Comparison of ENCODE assay signal across 8 cellular contexts in genomic region chr16:14632693-14633569, GRCh38. TPM values are rescaled to one million over a fixed set of nuclear protein-coding genes. Genes with fewer than 3 reads are reported as not detected.
DNase-seq lines count a peak whose midpoint lies in the region; ATAC-seq and TF ChIP-seq lines count a peak whose summit lies in the region.

Gene BFAR, plus strand, starts transcription at chr16:14632951. Its CDS starts 11,396 bp downstream, at chr16:14644347.

- peaks cover 66% of the 10 kb centered on the region for H3K4me1 Mint-ChIP-seq in activated naive CD8-positive, alpha-beta T cell (ENCODE audit: low read depth)

- peaks cover 4% of the 10 kb centered on the region for H3K36me3 ChIP-seq in osteoblast (ENCODE audit: insufficient read depth, low read length)
- no peaks in the 10 kb centered on the region for H3K36me3 ChIP-seq in thoracic aorta

- peaks cover 3% of the 10 kb centered on the region for H3K9me3 Mint-ChIP-seq in activated naive CD8-positive, alpha-beta T cell (ENCODE audit: low read depth)

- POLR2A ChIA-PET in GM10248 (lab: Yijun Ruan, JAX): interaction anchor here (1.0 kb wide), 1 partner anchor 18 kb away, joined by 3 read pairs; no protein-coding TSS in a partner anchor

- H3K27me3 ChIP-seq in osteoblast (ENCODE audit: insufficient read depth, low read length): no peaks in the 10 kb centered on the region
- no peaks in the 10 kb centered on the region for H3K27me3 ChIP-seq in thoracic aorta (replicated peaks; ENCODE audit: insufficient read depth)

- ATAC-seq in HG02623 (IDR thresholded peaks at IDR 0.05; ENCODE audit: unreplicated experiment): peak; percentile 80
- peak; percentile 88 for ATAC-seq in thoracic aorta (ENCODE audit: insufficient number of reproducible peaks, low FRiP score, low read depth)

- H3K4me3 Mint-ChIP-seq in activated naive CD8-positive, alpha-beta T cell: peak within 1 kb of the TSS; percentile 100

- H3K79me2 ChIP-seq in osteoblast (ENCODE audit: insufficient read depth, low read length): peaks cover 71% of the 10 kb centered on the region

- H3K4me1 ChIP-seq in osteoblast (ENCODE audit: insufficient read depth, low read length) (peaks cover 18% of the 10 kb centered on the region), thoracic aorta (ENCODE audit: control insufficient read depth in 1 of 2, low read depth in 2 of 2) (peaks cover 13 to 61% of the 10 kb centered on the region in 2 donors)

- peaks cover 24% of the 10 kb centered on the region for H4K20me1 ChIP-seq in osteoblast (ENCODE audit: insufficient read depth, low read length)

- peak within 1 kb of the TSS; percentile 88 for H2AFZ ChIP-seq in osteoblast (ENCODE audit: low read length)

- CTCF ChIA-PET in GM10248 (lab: Yijun Ruan, JAX): interaction anchor here (1.1 kb wide), 1 partner anchor 9 kb away, joined by 4 read pairs; no protein-coding TSS in a partner anchor

- peak within 1 kb of the TSS; percentile 83 for H3K4me2 ChIP-seq in osteoblast (ENCODE audit: insufficient read depth, low read length)

- peak within 1 kb of the TSS; percentile 86 for H3K27ac ChIP-seq in osteoblast (ENCODE audit: low read depth, low read length)
- peak within 1 kb of the TSS; percentile 79 to 87 for H3K27ac ChIP-seq in thoracic aorta

- no peaks in the 10 kb centered on the region for H3K27me3 Mint-ChIP-seq in activated naive CD8-positive, alpha-beta T cell

- peak; percentile 96 for DNase-seq in GM10248 (ENCODE audit: extremely low spot score)
- peak; percentile 94 for DNase-seq in NCI-H1105 (lab: John Stamatoyannopoulos, UW)
- DNase-seq in SKM-1 treated with dmso at 0.1 percent for 144 hours (lab: John Stamatoyannopoulos, UW; ENCODE audit: unreplicated experiment): peak; percentile 95
- peak; percentile 98 for DNase-seq in glomerular visceral epithelial cell (ENCODE audit: extremely low spot score)
- DNase-seq in osteoblast (ENCODE audit: insufficient read length, low spot score, missing footprints): peak; percentile 95
- DNase-seq in thoracic aorta (ENCODE audit: low spot score): peak; percentile 98

- peaks cover 5% of the 10 kb centered on the region for H3K36me3 Mint-ChIP-seq in activated naive CD8-positive, alpha-beta T cell

- H3K27ac Mint-ChIP-seq in activated naive CD8-positive, alpha-beta T cell: peak within 1 kb of the TSS; percentile 98

- no peak for TF ChIP-seq CTCF in GM10248 (IDR thresholded peaks at IDR 0.05; ENCODE audit: control extremely low read depth, extremely low read depth, low read depth, missing control alignments)
- no peak for TF ChIP-seq CTCF in osteoblast (IDR thresholded peaks at IDR 0.05; ENCODE audit: extremely low read depth, low read depth, low read length)
- TF ChIP-seq CTCF in thoracic aorta (IDR thresholded peaks at IDR 0.05): no peak

- H3K9me3 ChIP-seq in osteoblast (ENCODE audit: low read depth, low read length) (no peaks in the 10 kb centered on the region), thoracic aorta (no peaks in the 10 kb centered on the region)

- H3K4me3 ChIP-seq in osteoblast (ENCODE audit: insufficient read depth, low read length) (peak within 1 kb of the TSS; percentile 95), thoracic aorta (peak within 1 kb of the TSS; percentile 84)

RNA-seq across cellular contexts. Expression of gene BFAR, which starts in this region (rescaled TPM):
- total RNA-seq in osteoblast: 142 and 186 TPM in 2 replicates
- total RNA-seq in thoracic aorta: 10 to 100 TPM; 27.2 to 50.9 TPM

Comparison
In these comparisons a context has a peak if more than half of its experiments do, and no peak if none do; other contexts are left out.
1. Peak in every context shown above with its lines: DNase-seq, ATAC-seq, H3K4me3 ChIP-seq and H3K27ac ChIP-seq.